ENCODE assay signal across 8 cellular contexts in genomic region chr15:78540135-78540954, GRCh38. TPM values are rescaled to one million over a fixed set of nuclear protein-coding genes. Genes with fewer than 3 reads are reported as not detected.
DNase-seq lines count a peak whose midpoint lies in the region; ATAC-seq and TF ChIP-seq lines count a peak whose summit lies in the region.

Gene PSMA4 (plus strand): TSS chr15:78540444. CDS start chr15:78541928, 1,484 bp downstream.

- peak within 1 kb of the TSS; percentile 98 for H4K8ac ChIP-seq in trophoblast cell (ENCODE audit: low read depth, low read length)

- H3K27ac ChIP-seq in SU-DHL-6 (ENCODE audit: low read depth, low read length) (peak within 1 kb of the TSS; percentile 67), trophoblast cell (ENCODE audit: low read depth, low read length) (peak within 1 kb of the TSS; percentile 83), tibial nerve (peak within 1 kb of the TSS; percentile 87 to 96 (median 92))

- H3K36me3 ChIP-seq in SU-DHL-6 (ENCODE audit: low read length) (peaks cover 30% of the 10 kb centered on the region), trophoblast cell (ENCODE audit: control insufficient read depth in 1 of 2, insufficient read depth in 2 of 2, low read length in 2 of 2) (peaks cover 6 to 10% of the 10 kb centered on the region in 2 experiments), tibial nerve (peaks cover 0 to 30% (median 2%) of the 10 kb centered on the region in 3 donors)

- peak within 1 kb of the TSS; percentile 85 for H3K14ac ChIP-seq in trophoblast cell (ENCODE audit: low read length)

- peak within 1 kb of the TSS; percentile 8 for H3K4ac ChIP-seq in trophoblast cell (ENCODE audit: low read depth, low read length)

- H2AFZ ChIP-seq in SU-DHL-6 (ENCODE audit: low read depth, low read length, severe bottlenecking): peak within 1 kb of the TSS; percentile 84
- peak within 1 kb of the TSS; percentile 85 for H2AFZ ChIP-seq in trophoblast cell (ENCODE audit: insufficient read depth, low read length, poor library complexity)

- no peaks in the 10 kb centered on the region for H3K27me3 ChIP-seq in SU-DHL-6 (ENCODE audit: low read length)
- H3K27me3 ChIP-seq in trophoblast cell (ENCODE audit: insufficient read depth, low read length): no peaks in the 10 kb centered on the region
- H3K27me3 ChIP-seq in tibial nerve: no peaks in the 10 kb centered on the region

- H3K9me3 Mint-ChIP-seq in activated naive CD8-positive, alpha-beta T cell treated with anti-CD3 and anti-CD28 coated beads, Interleukin-2, amount 10 ng/mL, durations not matched to agents 7 days and 5 days: no peaks in the 10 kb centered on the region

- peak within 1 kb of the TSS; percentile 9 for H2BK120ac ChIP-seq in trophoblast cell (ENCODE audit: insufficient read depth, low read length, poor library complexity)

- H3K79me1 ChIP-seq in trophoblast cell (ENCODE audit: low read length): peaks cover 5% of the 10 kb centered on the region

- TF ChIP-seq POLR2A in tibial nerve (IDR thresholded peaks at IDR 0.05): peak; percentile 65 to 79

- peak within 1 kb of the TSS; percentile 68 for H4K91ac ChIP-seq in trophoblast cell (ENCODE audit: low read depth, low read length)

- peak within 1 kb of the TSS; percentile 86 for H3K9ac ChIP-seq in SU-DHL-6 (ENCODE audit: low read length)
- peak within 1 kb of the TSS; percentile 99 for H3K9ac ChIP-seq in trophoblast cell (ENCODE audit: low read length)

- no peak within 1 kb of the TSS for H3K23ac ChIP-seq in trophoblast cell (ENCODE audit: low read length)

- H3K9me2 ChIP-seq in SU-DHL-6 (replicated peaks; ENCODE audit: insufficient read depth, low read length): no peaks in the 10 kb centered on the region

- POLR2A ChIA-PET in activated naive CD8-positive, alpha-beta T cell treated with anti-CD3 and anti-CD28 coated beads, Interleukin-2, amount 10 ng/mL, durations not matched to agents 7 days and 5 days (lab: Charles Lee): interaction anchor here (0.8 to 2.9 kb wide), 11 partner anchors 9 to 333 kb away, joined by 3 to 27 read pairs (median 7); partner anchors contain the start of genes CHRNA5, DNAJA4, HYKK and IREB2

- intact Hi-C loops in Right ventricle myocardium inferior (cut with DNase I): loop anchor here (5.0 kb wide), 1 partner anchor 33 kb away; the partner anchor contains the start of gene HYKK

- peak within 1 kb of the TSS; percentile 43 for H3K18ac ChIP-seq in trophoblast cell (ENCODE audit: low read length)

- H4K20me1 ChIP-seq in SU-DHL-6 (ENCODE audit: low read depth, low read length): 0 out of 2 replicates have a peak, but pooled peaks cover 4% of the 10 kb centered on the region

- H3K27me3 Mint-ChIP-seq in activated naive CD8-positive, alpha-beta T cell treated with anti-CD3 and anti-CD28 coated beads, Interleukin-2, amount 10 ng/mL, durations not matched to agents 7 days and 5 days: no peaks in the 10 kb centered on the region

- H3K4me3 Mint-ChIP-seq in activated naive CD8-positive, alpha-beta T cell treated with anti-CD3 and anti-CD28 coated beads, Interleukin-2, amount 10 ng/mL, durations not matched to agents 7 days and 5 days: peak within 1 kb of the TSS; percentile 93

- H3K4me2 ChIP-seq in SU-DHL-6 (ENCODE audit: low read depth, low read length, poor library complexity, severe bottlenecking) (peak within 1 kb of the TSS; percentile 95), trophoblast cell (ENCODE audit: low read length) (peak within 1 kb of the TSS; percentile 72)

- no peak within 1 kb of the TSS for H2AK5ac ChIP-seq in trophoblast cell (ENCODE audit: low read length)

- peak; percentile 93 for DNase-seq in GM10266 (ENCODE audit: extremely low spot score)
- peak; percentile 83 for DNase-seq in NCI-H1092 treated with DMSO at 0.1 percent for 48 hours (lab: John Stamatoyannopoulos, UW)
- peak; percentile 97 for DNase-seq in activated naive CD8-positive, alpha-beta T cell treated with anti-CD3 and anti-CD28 coated beads, Interleukin-2, amount 10 ng/mL, durations not matched to agents 7 days and 5 days
- DNase-seq in Right ventricle myocardium inferior (ENCODE audit: missing footprints): peak; percentile 96
- peak; percentile 82 to 92 for DNase-seq in trophoblast cell
- DNase-seq in tibial nerve (ENCODE audit: low spot score in 2 of 2): peak; percentile 88 to 92

- peaks cover 32% of the 10 kb centered on the region for H3K79me2 ChIP-seq in SU-DHL-6 (ENCODE audit: insufficient read depth, low read length)
- peaks cover 5% of the 10 kb centered on the region for H3K79me2 ChIP-seq in trophoblast cell (ENCODE audit: control insufficient read depth, insufficient read depth, low read length, poor library complexity)

- ATAC-seq in HG02588 (IDR thresholded peaks at IDR 0.05; ENCODE audit: unreplicated experiment) (peak; percentile 77), Right ventricle myocardium inferior (peak; percentile 94)
- peak; percentile 82 for ATAC-seq in activated naive CD8-positive, alpha-beta T cell treated with anti-CD3 and anti-CD28 coated beads, Interleukin-2, amount 10 ng/mL, durations not matched to agents 7 days and 5 days (ENCODE audit: low read depth)

- no peak for TF ChIP-seq CTCF in GM10266 (IDR thresholded peaks at IDR 0.05; ENCODE audit: control insufficient read depth, insufficient read depth, low read depth, missing control alignments)
- TF ChIP-seq CTCF in SU-DHL-6 (IDR thresholded peaks at IDR 0.05; ENCODE audit: insufficient read depth, low read length, poor library complexity, severe bottlenecking): no peak
- TF ChIP-seq CTCF in tibial nerve (IDR thresholded peaks at IDR 0.05): peak in 2 of 5 experiments; percentile 11 to 18

- H3K4me3 ChIP-seq in SU-DHL-6 (ENCODE audit: insufficient read depth, low read length, poor library complexity, severe bottlenecking): peak within 1 kb of the TSS; percentile 86
- H3K4me3 ChIP-seq in trophoblast cell (ENCODE audit: low read depth, low read length): peak within 1 kb of the TSS; percentile 84
- H3K4me3 ChIP-seq in tibial nerve: peak within 1 kb of the TSS; percentile 61 to 74 (median 70)

- no peaks in the 10 kb centered on the region for H3K4me1 ChIP-seq in trophoblast cell (ENCODE audit: control insufficient read depth in 1 of 2, insufficient read depth in 2 of 2, low read length in 2 of 2)
- peaks cover 0 to 29% (median 11%) of the 10 kb centered on the region in 4 donors for H3K4me1 ChIP-seq in tibial nerve

- WGBS in trophoblast cell (ENCODE audit: extremely low coverage, insufficient coverage, insufficient read length): no CpG with 5 or more reads among the region's 62 CpGs
- 0 to 1% methylated on average over 27 of the region's 62 CpGs for WGBS in tibial nerve, 2 donors

- H2BK5ac ChIP-seq in trophoblast cell (ENCODE audit: low read depth, low read length, poor library complexity): peak within 1 kb of the TSS; percentile 49

- H2BK12ac ChIP-seq in trophoblast cell (ENCODE audit: low read length): no peak within 1 kb of the TSS

- H3F3A ChIP-seq in SU-DHL-6 (ENCODE audit: insufficient read depth): no peaks in the 10 kb centered on the region

- H3K4me1 Mint-ChIP-seq in activated naive CD8-positive, alpha-beta T cell treated with anti-CD3 and anti-CD28 coated beads, Interleukin-2, amount 10 ng/mL, durations not matched to agents 7 days and 5 days: peaks cover 28% of the 10 kb centered on the region

- TF ChIP-seq EP300 in tibial nerve (IDR thresholded peaks at IDR 0.05): peak; percentile 43 to 95

- peak within 1 kb of the TSS; percentile 81 for H4K12ac ChIP-seq in trophoblast cell (ENCODE audit: low read depth, low read length)

- peak within 1 kb of the TSS; percentile 97 for H3K27ac Mint-ChIP-seq in activated naive CD8-positive, alpha-beta T cell treated with anti-CD3 and anti-CD28 coated beads, Interleukin-2, amount 10 ng/mL, durations not matched to agents 7 days and 5 days

- peaks cover 21% of the 10 kb centered on the region for H3K36me3 Mint-ChIP-seq in activated naive CD8-positive, alpha-beta T cell treated with anti-CD3 and anti-CD28 coated beads, Interleukin-2, amount 10 ng/mL, durations not matched to agents 7 days and 5 days

- H3K9me3 ChIP-seq in SU-DHL-6 (ENCODE audit: insufficient read depth, low read length): no peaks in the 10 kb centered on the region
- H3K9me3 ChIP-seq in trophoblast cell (ENCODE audit: insufficient read depth, low read depth, low read length): no peaks in the 10 kb centered on the region
- H3K9me3 ChIP-seq in tibial nerve: no peaks in the 10 kb centered on the region

RNA-seq across cellular contexts. Expression of gene PSMA4, which starts in this region (rescaled TPM):
- 100 to 1,000 TPM; 181 to 183 TPM for total RNA-seq in activated naive CD8-positive, alpha-beta T cell treated with anti-CD3 and anti-CD28 coated beads, Interleukin-2, amount 10 ng/mL, durations not matched to agents 7 days and 5 days
- total RNA-seq in Right ventricle myocardium inferior: 118 TPM
- 499 and 508 TPM in 2 replicates for polyA plus RNA-seq in trophoblast cell (2013)
- total RNA-seq in tibial nerve: 100 to 1,000 TPM in 1 of 4 donors, 10 to 100 TPM in 3; 58.1 to 102 (median 76.8) TPM

Comparison
In these comparisons a context has a peak if more than half of its experiments do, and no peak if none do; other contexts are left out.
1. Peak in every context shown above with its lines: DNase-seq, ATAC-seq, H3K4me3 ChIP-seq and H3K27ac ChIP-seq.